1 cellular context compared by ENCODE assay signal in genomic region chr13:102878491-102878890, GRCh38.
TF ChIP-seq lines count a peak whose summit lies in the region.

No MANE protein-coding gene starts in this region.

TF ChIP-seq in GM23338, 12 proteins besides CTCF, POLR2A, EP300 and RAD21 (continued from another document):
- TF ChIP-seq ZNF462 (CRISPR knock-in tag; IDR thresholded peaks at IDR 0.05) (no peak), ETS1 (IDR thresholded peaks at IDR 0.05) (no peak), POLR2AphosphoS5 (IDR thresholded peaks at IDR 0.05; ENCODE audit: low read depth) (no peak), REST (IDR thresholded peaks at IDR 0.05; ENCODE audit: unreplicated experiment) (no peak)
